ENCODE assay signal across 20 cellular contexts in the genomic region with DNA sequence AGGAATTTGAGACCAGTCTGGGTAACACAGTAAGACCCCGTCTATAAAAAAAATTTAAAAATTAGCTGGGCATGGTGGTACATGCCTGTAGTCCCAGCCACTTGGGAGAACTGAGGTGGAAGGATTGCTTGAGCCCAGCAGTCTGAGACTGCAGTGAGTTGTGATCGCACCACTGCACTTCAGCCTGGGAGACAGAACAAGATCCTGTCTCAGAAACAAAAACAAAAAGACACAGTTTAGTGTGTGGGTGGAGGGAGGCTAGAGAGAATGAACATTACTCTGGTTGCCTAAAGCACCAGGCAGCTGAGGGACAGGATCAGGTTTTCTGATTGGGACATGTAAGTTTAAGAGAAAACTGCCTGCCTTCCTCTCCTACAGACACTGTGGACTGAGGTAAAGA. TPM values are rescaled to one million over a fixed set of nuclear protein-coding genes. Genes with fewer than 3 reads are reported as not detected.
"Had no signal": no experiment of that assay in that cellular context is flagged by ENCODE, and none has a peak within 500 bp of the region (broad histone marks: within the 10 kb centered on the region; RNA-seq: fewer than 3 reads in every experiment).

No MANE protein-coding gene starts in this region.

- ATAC-seq: activated T-cell treated with anti-CD3 and anti-CD28 coated beads, Interleukin-2, amount 50 U/mL, for 4 hours; gastroesophageal sphincter; left colon; lower lobe of right lung; natural killer cell treated with Interleukin-12 subunit alpha and Interleukin-12 subunit beta and Interleukin-15 and Interleukin-18, amount 100 ng/mL, for 72 hours; SK-N-SH treated with all-trans-retinoic acid at 6 μM for 48 hours; stimulated activated naive CD8-positive, alpha-beta T cell treated with anti-CD3 and anti-CD28 coated beads, Interleukin-15, Interleukin-2, amounts not matched to agents 100 U/mL and 50 U/mL, for 24 hours had no signal

- H3K9me3 ChIP-seq: gastroesophageal sphincter, lower lobe of right lung had no signal

- H3K27me3 ChIP-seq: gastroesophageal sphincter had no signal

- H3K27ac Mint-ChIP-seq: activated naive CD8-positive, alpha-beta T cell treated with anti-CD3 and anti-CD28 coated beads, Interleukin-2, amount 10 ng/mL, durations not matched to agents 7 days and 5 days; natural killer cell treated with Interleukin-12 subunit alpha and Interleukin-12 subunit beta and Interleukin-15 and Interleukin-18, amount 100 ng/mL, for 72 hours; T-helper 2 cell treated with Interferon-gamma antibody and Interleukin-4, amounts not matched to agents 5 μg/mL and 100 μg/mL, for 36 hours had no signal

- H3K4me3 ChIP-seq: gastroesophageal sphincter, lower lobe of right lung had no signal

- H3K27me3 Mint-ChIP-seq: activated naive CD8-positive, alpha-beta T cell treated with anti-CD3 and anti-CD28 coated beads, Interleukin-2, amount 10 ng/mL, durations not matched to agents 7 days and 5 days; natural killer cell treated with Interleukin-12 subunit alpha and Interleukin-12 subunit beta and Interleukin-15 and Interleukin-18, amount 100 ng/mL, for 72 hours had no signal

- DNase-seq: activated CD8-positive, alpha-beta memory T cell treated with anti-CD3 and anti-CD28 coated beads for 24 hours; activated CD8-positive, alpha-beta memory T cell treated with anti-CD3 and anti-CD28 coated beads, Interleukin-2, amount 50 U/mL, for 4 hours; activated naive CD4-positive, alpha-beta T cell treated with Interleukin-2 at 50 U/mL for 16 hours; activated naive CD8-positive, alpha-beta T cell treated with anti-CD3 and anti-CD28 coated beads, Interleukin-2, amount 10 ng/mL, durations not matched to agents 7 days and 5 days; activated T-cell treated with anti-CD3 and anti-CD28 coated beads, Interleukin-2, amount 50 U/mL, for 4 hours; cerebellar nuclear complex; cortex of kidney; head of caudate nucleus; hypothalamus; left colon; lower lobe of right lung; midbrain; stimulated activated CD4-positive, alpha-beta T cell treated with anti-CD3 and anti-CD28 coated beads, Interleukin-12 subunit alpha, Interleukin-12 subunit beta, amount 100 ng/mL, for 4 hours; stimulated activated CD4-positive, alpha-beta T cell treated with anti-CD3 and anti-CD28 coated beads, Interleukin-4, amount 100 ng/mL, for 4 hours; stimulated activated naive CD8-positive, alpha-beta T cell treated with anti-CD3 and anti-CD28 coated beads, Interleukin-15, Interleukin-2, amounts not matched to agents 100 U/mL and 50 U/mL, for 24 hours had no signal

- H3K4me1 ChIP-seq: lower lobe of right lung had no signal

- H3K4me3 Mint-ChIP-seq: activated naive CD8-positive, alpha-beta T cell treated with anti-CD3 and anti-CD28 coated beads, Interleukin-2, amount 10 ng/mL, durations not matched to agents 7 days and 5 days; activated T-cell treated with anti-CD3 and anti-CD28 coated beads, Interleukin-2, amount 50 U/mL, for 4 hours; natural killer cell treated with Interleukin-12 subunit alpha and Interleukin-12 subunit beta and Interleukin-15 and Interleukin-18, amount 100 ng/mL, for 72 hours; T-helper 2 cell treated with Interferon-gamma antibody and Interleukin-4, amounts not matched to agents 5 μg/mL and 100 μg/mL, for 36 hours had no signal

- H3K9me3 Mint-ChIP-seq: T-helper 2 cell treated with Interferon-gamma antibody and Interleukin-4, amounts not matched to agents 5 μg/mL and 100 μg/mL, for 36 hours had no signal

- H3K4me1 Mint-ChIP-seq: activated naive CD8-positive, alpha-beta T cell treated with anti-CD3 and anti-CD28 coated beads, Interleukin-2, amount 10 ng/mL, durations not matched to agents 7 days and 5 days had no signal

- H3K27ac ChIP-seq: epithelial cell of prostate, gastroesophageal sphincter, lower lobe of right lung had no signal

RNA-seq across cellular contexts. Expression of gene MYOC, which starts 47.0 kb away (rescaled TPM):
- total RNA-seq: activated naive CD8-positive, alpha-beta T cell treated with anti-CD3 and anti-CD28 coated beads, Interleukin-2, amount 10 ng/mL, durations not matched to agents 7 days and 5 days; activated T-cell treated with anti-CD3 and anti-CD28 coated beads, Interleukin-2, amount 50 U/mL, for 4 hours; natural killer cell treated with Interleukin-12 subunit alpha and Interleukin-12 subunit beta and Interleukin-15 and Interleukin-18, amount 100 ng/mL, for 72 hours had no signal
